1 cellular context compared by ENCODE assay signal in the genomic region with DNA sequence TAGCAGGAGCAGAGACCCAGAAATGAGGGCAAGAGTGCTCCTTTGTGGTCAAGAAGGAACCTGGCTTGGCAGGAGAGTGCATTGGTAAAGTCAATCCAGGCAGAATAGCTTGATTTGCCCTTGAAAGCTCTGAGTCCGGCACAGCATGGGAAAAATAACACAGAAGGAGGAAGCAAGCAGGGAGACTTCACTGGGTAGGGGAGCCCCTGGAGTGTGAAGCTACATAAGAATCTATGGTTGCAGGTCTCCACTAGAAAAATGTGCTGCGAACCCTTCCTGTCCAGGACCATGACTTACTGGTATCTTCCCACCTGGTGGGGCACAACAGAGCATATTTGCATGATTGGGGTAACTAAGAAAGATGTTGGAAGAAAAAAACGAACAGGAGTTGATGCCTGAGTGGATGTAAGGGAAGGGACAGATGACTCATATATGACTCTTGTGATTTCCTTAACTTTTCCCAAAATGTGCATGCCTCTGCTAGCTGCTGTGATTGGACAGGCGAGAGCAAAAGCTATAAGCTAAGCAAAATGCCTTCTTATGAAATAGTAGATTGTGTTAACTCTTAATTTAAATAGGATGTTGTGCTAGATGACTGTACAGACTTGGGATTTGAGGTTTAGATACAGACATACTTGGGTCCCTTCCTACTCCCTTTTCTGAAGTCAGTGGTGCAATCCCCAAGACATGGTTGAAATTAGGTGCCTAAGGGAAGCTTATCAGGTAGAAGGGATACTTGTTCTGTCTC.
TF ChIP-seq lines count a peak whose summit lies in the region.

No MANE protein-coding gene starts in this region.

TF ChIP-seq in GM23338, 12 proteins besides CTCF, POLR2A, EP300 and RAD21 (continued from another document):
- TF ChIP-seq ZNF462 (CRISPR knock-in tag; IDR thresholded peaks at IDR 0.05) = no peak
- no peak for TF ChIP-seq REST (IDR thresholded peaks at IDR 0.05; ENCODE audit: unreplicated experiment)
